8 cellular contexts compared by ENCODE assay signal in genomic region chr17:67994827-67995567, GRCh38. TPM values are rescaled to one million over a fixed set of nuclear protein-coding genes. Genes with fewer than 3 reads are reported as not detected.
DNase-seq lines count a peak whose midpoint lies in the region; ATAC-seq, FAIRE-seq and TF ChIP-seq lines count a peak whose summit lies in the region.

No MANE protein-coding gene starts in this region.

- peak overlapping the region in 1 of 2 experiments; percentile 34; a peak in 3 of 6 replicates for H3K27ac ChIP-seq in A549
- peak overlapping the region; percentile 26 to 59 for H3K27ac ChIP-seq in esophagus (ENCODE audit: low read depth in 2 of 2, low read length in 1 of 2)

- whole genome bisulfite sequencing in A549 (ENCODE audit: missing lambda C conversion rate) = 51% methylated on average over 9 of the region's 9 CpGs
- WGBS in esophagus, 2 donors = 13 to 14% methylated on average over 9 of the region's 9 CpGs

- CTCF ChIA-PET in A549 (lab: Yijun Ruan, JAX) = interaction anchor here (0.6 to 4.0 kb wide), 5 partner anchors 13 to 167 kb away, joined by 3 to 20 read pairs (median 6); no protein-coding TSS in a partner anchor

- no peak for TF ChIP-seq RAD21 in A549 (conservative IDR thresholded peaks at IDR 0.05 in 1 of 2, IDR thresholded peaks at IDR 0.05 in 1 of 2)

- H3K9me3 ChIP-seq in A549 (no peaks in the 10 kb centered on the region), esophagus (ENCODE audit: control insufficient read depth in 2 of 2, insufficient read depth in 1 of 2, low read depth in 1 of 2, low read length in 1 of 2) (no peaks in the 10 kb centered on the region)

- ATAC-seq in A549 (no peak), SK-N-SH treated with all-trans-retinoic acid at 6 μM for 48 hours (peak; percentile 46), GM18867 (IDR thresholded peaks at IDR 0.05; ENCODE audit: unreplicated experiment) (no peak), HG03097 (IDR thresholded peaks at IDR 0.05; ENCODE audit: low FRiP score, unreplicated experiment) (no peak)
- ATAC-seq in naive thymus-derived CD8-positive, alpha-beta T cell = no peak

- H3K4me3 ChIP-seq in A549 (peak overlapping the region; percentile 78), esophagus (ENCODE audit: low read depth in 1 of 2, low read length in 2 of 2) (peak overlapping the region; percentile 46 to 53)

- peaks cover 9 to 21% (median 14%) of the 10 kb centered on the region in 5 donors for H3K27me3 Mint-ChIP-seq in naive thymus-derived CD8-positive, alpha-beta T cell

- no peaks in the 10 kb centered on the region for H3K36me3 Mint-ChIP-seq in naive thymus-derived CD8-positive, alpha-beta T cell

- H3K4me2 ChIP-seq in A549 = peak overlapping the region; percentile 92

- H3K27ac Mint-ChIP-seq in naive thymus-derived CD8-positive, alpha-beta T cell = peak overlapping the region in 2 of 10 donors; percentile 49 to 82

- H3K27me3 ChIP-seq in esophagus (ENCODE audit: control insufficient read depth in 1 of 2, insufficient read depth in 2 of 2, low read length in 2 of 2) = no peaks in the 10 kb centered on the region

- H3K9me3 Mint-ChIP-seq in naive thymus-derived CD8-positive, alpha-beta T cell = no peaks in the 10 kb centered on the region

- TF ChIP-seq POLR2A in A549 (IDR thresholded peaks at IDR 0.05; ENCODE audit: low read length) = no peak

- peak; percentile 31 to 39 for DNase-seq in A549 (ENCODE audit: low read depth in 1 of 2, low spot score in 1 of 2)
- peak; percentile 35 for DNase-seq in GM20000 (ENCODE audit: low spot score)
- DNase-seq in naive thymus-derived CD8-positive, alpha-beta T cell = no peak
- DNase-seq in amniotic stem cell (lab: John Stamatoyannopoulos, UW) = no peak

- TF ChIP-seq EP300 in A549 (IDR thresholded peaks at IDR 0.05) = no peak

- H3K36me3 ChIP-seq in esophagus (ENCODE audit: control insufficient read depth in 2 of 2, insufficient read depth in 2 of 2, low read length in 1 of 2) = no peaks in the 10 kb centered on the region

- peaks cover 15 to 35% (median 30%) of the 10 kb centered on the region in 4 donors for H3K4me1 Mint-ChIP-seq in naive thymus-derived CD8-positive, alpha-beta T cell

- no peak for TF ChIP-seq CTCF in A549 (IDR thresholded peaks at IDR 0.05)
- TF ChIP-seq CTCF in GM20000 (IDR thresholded peaks at IDR 0.05; ENCODE audit: extremely low read depth, missing control alignments) = no peak

- no peak for FAIRE-seq in A549 (lab: Jason Lieb, UNC)

- H3K4me3 Mint-ChIP-seq in naive thymus-derived CD8-positive, alpha-beta T cell = peak overlapping the region; percentile 80 to 97 (median 88)

- POLR2A ChIA-PET in A549 (lab: Yijun Ruan, JAX) = interaction anchor here (0.6 to 2.9 kb wide), 4 partner anchors 25 to 239 kb away, joined by 3 to 12 read pairs (median 6); partner anchors contain the start of gene KPNA2
- POLR2A ChIA-PET in naive thymus-derived CD8-positive, alpha-beta T cell (lab: Charles Lee) = interaction anchor here (3.5 kb wide), 1 partner anchor 24 kb away, joined by 13 read pairs; no protein-coding TSS in a partner anchor

- H3K4me1 ChIP-seq in A549 (peaks cover 23% of the 10 kb centered on the region), esophagus (ENCODE audit: control insufficient read depth in 2 of 2, insufficient read depth in 2 of 2, low read length in 1 of 2) (no peaks in the 10 kb centered on the region)

TF ChIP-seq in A549, 52 proteins besides CTCF, POLR2A, EP300 and RAD21 (continues in another document):
- TF ChIP-seq FOSL2 (IDR thresholded peaks at IDR 0.05) (no peak), FOSL2 (CRISPR knock-in tag; IDR thresholded peaks at IDR 0.05) (peak; percentile 40; the same call in 1 of the 2 replicates), HOXB13 (CRISPR knock-in tag; IDR thresholded peaks at IDR 0.05; ENCODE audit: low read depth) (0 out of 2 replicates have a peak, but pooled peaks have one; percentile 20), NPAS2 (CRISPR knock-in tag; IDR thresholded peaks at IDR 0.05; ENCODE audit: borderline replicate concordance) (no peak), USF2 (IDR thresholded peaks at IDR 0.05) (no peak), MAFK (IDR thresholded peaks at IDR 0.05; ENCODE audit: partially characterized antibody) (no peak), HMGXB4 (CRISPR knock-in tag; IDR thresholded peaks at IDR 0.05; ENCODE audit: borderline replicate concordance) (no peak), HOXB5 (CRISPR knock-in tag; IDR thresholded peaks at IDR 0.05) (no peak), NFE2L2 (conservative IDR thresholded peaks at IDR 0.05; ENCODE audit: low read length) (no peak), MAZ (IDR thresholded peaks at IDR 0.05; ENCODE audit: borderline replicate concordance, low read depth, low read length) (no peak)

TF ChIP-seq in SK-N-SH treated with all-trans-retinoic acid at 6 μM for 48 hours, 23 proteins besides CTCF, POLR2A, EP300 and RAD21 (continues in another document):
- TF ChIP-seq ZNF70 (CRISPR knock-in tag; IDR thresholded peaks at IDR 0.05) = peak; percentile 7; the same call in 1 of the 2 replicates
- no peak for TF ChIP-seq ZFP30 (CRISPR knock-in tag; IDR thresholded peaks at IDR 0.05)
- TF ChIP-seq ZFP3 (CRISPR knock-in tag; IDR thresholded peaks at IDR 0.05) = peak; percentile 15; the same call in 1 of the 2 replicates
- peak; percentile 52 for TF ChIP-seq ISL1 (CRISPR knock-in tag; IDR thresholded peaks at IDR 0.05)
- TF ChIP-seq PATZ1 (CRISPR knock-in tag; IDR thresholded peaks at IDR 0.05; ENCODE audit: borderline replicate concordance) = peak; percentile 9; the same call in 1 of the 2 replicates
- TF ChIP-seq CSRNP3 (CRISPR knock-in tag; IDR thresholded peaks at IDR 0.05) = no peak
- no peak for TF ChIP-seq POU6F1 (CRISPR knock-in tag; IDR thresholded peaks at IDR 0.05; ENCODE audit: borderline replicate concordance, low read depth)
- TF ChIP-seq GLIS3 (CRISPR knock-in tag; IDR thresholded peaks at IDR 0.05) = no peak; the same call in 1 of the 2 replicates
- TF ChIP-seq ZNF565 (CRISPR knock-in tag; conservative IDR thresholded peaks at IDR 0.05; ENCODE audit: low read depth) = no peak
- TF ChIP-seq BACH2 (CRISPR knock-in tag; IDR thresholded peaks at IDR 0.05; ENCODE audit: borderline replicate concordance) = no peak

RNA-seq across cellular contexts. Expression of gene C17orf58, which starts 1.3 kb away (rescaled TPM):
- polyA plus RNA-seq in A549 (2011; rRNA removed) = 18.4 and 20.0 TPM in 2 replicates
- 18.1 and 22.4 TPM in 2 replicates for polyA plus RNA-seq in A549 (2012; cell fraction: cytosol; rRNA removed)
- polyA plus RNA-seq in A549 (2012; cell fraction: nucleus; rRNA removed) = 7.9 and 8.5 TPM in 2 replicates
- polyA plus RNA-seq in A549 (2017; fragmentation: RNase III; extraction: RNeasy Plus Mini Kit Qiagen cat#74134 plus additional on column Dnase treatment) = 9.6 to 11.2 TPM (median 9.9 TPM) in 3 replicates
- polyA minus RNA-seq in A549 (2011; rRNA and poly(A)+ RNA removed) = 8.9 and 10.0 TPM in 2 replicates
- polyA plus RNA-seq in esophagus = 1 to 10 TPM; 7.5 to 8.6 TPM
- total RNA-seq in naive thymus-derived CD8-positive, alpha-beta T cell = under 1 TPM; 0.29 to 0.30 TPM
- 1 to 10 TPM in 1 of 3 donors, under 1 TPM in 1, not detected in 1; 0.61 to 1.0 TPM for polyA plus RNA-seq in naive thymus-derived CD8-positive, alpha-beta T cell

RNA-seq across cellular contexts. Expression of gene KPNA2, which starts 40.5 kb away (rescaled TPM):
- 382 and 429 TPM in 2 replicates for polyA plus RNA-seq in A549 (2011; rRNA removed)
- 307 and 329 TPM in 2 replicates for polyA plus RNA-seq in A549 (2012; cell fraction: cytosol; rRNA removed)
- polyA plus RNA-seq in A549 (2012; cell fraction: nucleus; rRNA removed) = 276 and 345 TPM in 2 replicates
- 614 to 826 TPM (median 700 TPM) in 3 replicates for polyA plus RNA-seq in A549 (2017; fragmentation: RNase III; extraction: RNeasy Plus Mini Kit Qiagen cat#74134 plus additional on column Dnase treatment)
- polyA minus RNA-seq in A549 (2011; rRNA and poly(A)+ RNA removed) = 495 and 508 TPM in 2 replicates
- 10 to 100 TPM; 16.1 to 49.4 TPM for polyA plus RNA-seq in esophagus
- total RNA-seq in naive thymus-derived CD8-positive, alpha-beta T cell = 10 to 100 TPM in 1 of 2 experiments, 1 to 10 TPM in 1; 8.9 to 10.2 TPM
- polyA plus RNA-seq in naive thymus-derived CD8-positive, alpha-beta T cell = 10 to 100 TPM; 13.7 to 17.0 (median 15.9) TPM

Comparison
In these comparisons a context has a peak if more than half of its experiments do, and no peak if none do; other contexts are left out.
1. DNase-seq: peak in A549 (2 of 2) and GM20000 (single experiment); none in naive thymus-derived CD8-positive, alpha-beta T cell (0 of 10) and amniotic stem cell (single experiment).
2. RNA of gene C17orf58, which starts 1.3 kb away (polyA plus RNA-seq): 7.9 to 22.4 TPM in A549 and 7.5 to 8.6 TPM in esophagus; 0.61 to 1.0 TPM in naive thymus-derived CD8-positive, alpha-beta T cell; every median in the first group is over 4 times any median in the second.
3. RNA of gene KPNA2, which starts 40.5 kb away (polyA plus RNA-seq): 276 to 826 TPM in A549; 16.1 to 49.4 TPM in esophagus and 13.7 to 17.0 TPM in naive thymus-derived CD8-positive, alpha-beta T cell; every median in the first group is over 4 times any median in the second.